In the genomic region with DNA sequence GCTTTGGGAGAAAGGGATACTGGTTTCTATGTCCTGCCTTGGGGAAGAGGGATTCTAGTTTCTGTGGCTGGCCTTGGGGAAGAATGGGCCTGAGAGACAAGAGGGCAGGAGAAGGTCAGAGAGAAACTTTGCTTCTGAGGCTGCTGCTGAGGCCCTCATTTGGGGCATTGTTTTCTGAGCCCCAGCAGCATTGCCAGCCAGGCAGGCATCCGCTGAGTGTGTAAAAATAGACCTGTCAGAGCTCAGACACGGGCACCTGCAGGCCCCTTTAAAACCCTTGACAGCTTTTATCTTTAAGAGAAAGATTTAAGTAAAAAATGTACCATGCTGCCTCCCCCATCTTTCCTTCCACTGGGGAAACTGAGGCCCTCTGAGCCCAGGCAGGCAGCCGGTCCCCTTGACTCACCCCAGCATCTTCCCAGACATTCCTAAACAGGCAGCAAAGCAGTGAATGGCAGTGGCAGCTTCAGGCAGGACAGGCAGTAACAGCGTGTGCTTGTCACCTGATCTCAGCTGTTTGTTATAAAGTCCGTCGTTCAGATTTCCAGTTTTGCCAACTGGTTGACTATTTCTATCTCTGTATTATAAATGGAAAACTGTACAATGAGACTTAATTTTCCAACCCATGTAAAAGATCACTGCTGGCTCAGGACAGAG, we compare ENCODE assay signal across 32 cellular contexts. TPM values are rescaled to one million over a fixed set of nuclear protein-coding genes. Genes with fewer than 3 reads are reported as not detected.
A peak's percentile ranks its signal among the peaks of the same experiment; 100 is the strongest.
DNase-seq lines count a peak whose midpoint lies in the region; ATAC-seq and TF ChIP-seq lines count a peak whose summit lies in the region.
"Had no signal": no experiment of that assay in that cellular context is flagged by ENCODE, and none has a peak within 500 bp of the region (broad histone marks: within the 10 kb centered on the region; RNA-seq: fewer than 3 reads in every experiment).

No MANE protein-coding gene starts in this region.

- peaks cover 35% of the 10 kb centered on the region for H3K36me3 Mint-ChIP-seq in MCF 10A (ENCODE audit: insufficient read depth, unreplicated experiment)
- H3K36me3 Mint-ChIP-seq: naive thymus-derived CD4-positive, alpha-beta T cell had no signal

- H3K4me3 Mint-ChIP-seq in MCF 10A (ENCODE audit: unreplicated experiment): no peak overlapping the region
- H3K4me3 Mint-ChIP-seq: activated naive CD4-positive, alpha-beta T cell treated with anti-CD3 and anti-CD28 coated beads for 36 hours; activated T-cell treated with anti-CD3 and anti-CD28 coated beads, Interleukin-2, amount 50 U/mL, for 24 hours; dendritic cell treated with granulocyte-macrophage colony-stimulating factor and Interleukin-4, amounts not matched to agents 40 ng/mL and 50 ng/mL, for 4 days; naive thymus-derived CD4-positive, alpha-beta T cell; T-helper 17 cell had no signal

- TF ChIP-seq EP300 in esophagus muscularis mucosa (IDR thresholded peaks at IDR 0.05): no peak

- H3K4me1 ChIP-seq in breast epithelium: peaks cover 0 to 19% of the 10 kb centered on the region in 2 donors
- H3K4me1 ChIP-seq in esophagus muscularis mucosa: peaks cover 28 to 40% (median 30%) of the 10 kb centered on the region in 4 donors
- H3K4me1 ChIP-seq in uterus: no peaks in the 10 kb centered on the region
- H3K4me1 ChIP-seq: parathyroid adenoma had no signal

- H3K27ac Mint-ChIP-seq in MCF 10A (ENCODE audit: low read depth, unreplicated experiment): peak overlapping the region; percentile 9
- H3K27ac Mint-ChIP-seq: activated naive CD4-positive, alpha-beta T cell treated with anti-CD3 and anti-CD28 coated beads for 36 hours; activated T-cell treated with anti-CD3 and anti-CD28 coated beads, Interleukin-2, amount 50 U/mL, for 24 hours; dendritic cell treated with granulocyte-macrophage colony-stimulating factor and Interleukin-4, amounts not matched to agents 40 ng/mL and 50 ng/mL, for 4 days; naive thymus-derived CD4-positive, alpha-beta T cell had no signal

- no peaks in the 10 kb centered on the region for H3K36me3 ChIP-seq in breast epithelium
- no peaks in the 10 kb centered on the region for H3K36me3 ChIP-seq in esophagus muscularis mucosa
- H3K36me3 ChIP-seq in uterus: no peaks in the 10 kb centered on the region
- H3K36me3 ChIP-seq: transverse colon had no signal

- H3K4me3 ChIP-seq in breast epithelium (no peak overlapping the region), esophagus muscularis mucosa (no peak overlapping the region), uterus (no peak overlapping the region)
- H3K4me3 ChIP-seq: stomach, transverse colon had no signal

- POLR2A ChIA-PET in MCF 10A (lab: Yijun Ruan, JAX): no interaction called here

- no peaks in the 10 kb centered on the region for H3K9me3 ChIP-seq in breast epithelium
- H3K9me3 ChIP-seq in esophagus muscularis mucosa: no peaks in the 10 kb centered on the region
- no peaks in the 10 kb centered on the region for H3K9me3 ChIP-seq in uterus
- H3K9me3 ChIP-seq: SK-N-SH, stomach, transverse colon had no signal

- H3K9me3 Mint-ChIP-seq in MCF 10A (ENCODE audit: unreplicated experiment): peaks cover 9% of the 10 kb centered on the region
- H3K9me3 Mint-ChIP-seq: activated naive CD4-positive, alpha-beta T cell treated with anti-CD3 and anti-CD28 coated beads for 36 hours; activated T-cell treated with anti-CD3 and anti-CD28 coated beads, Interleukin-2, amount 50 U/mL, for 24 hours; dendritic cell treated with granulocyte-macrophage colony-stimulating factor and Interleukin-4, amounts not matched to agents 40 ng/mL and 50 ng/mL, for 4 days had no signal

- DNase-seq in MCF 10A (ENCODE audit: unreplicated experiment) (no peak), breast epithelium (ENCODE audit: low spot score in 2 of 2) (no peak), esophagus muscularis mucosa (ENCODE audit: extremely low spot score) (no peak), myocyte (ENCODE audit: low read depth) (peak; percentile 28), uterus (no peak)
- DNase-seq in stimulated activated naive CD8-positive, alpha-beta T cell treated with anti-CD3 and anti-CD28 coated beads, Interleukin-15, Interleukin-2, amounts not matched to agents 100 U/mL and 50 U/mL, for 24 hours: no peak
- DNase-seq: activated CD4-positive, alpha-beta T cell treated with anti-CD3 and anti-CD28 coated beads for 48 hours; activated naive CD4-positive, alpha-beta T cell treated with anti-CD3 and anti-CD28 coated beads for 36 hours; activated T-cell treated with anti-CD3 and anti-CD28 coated beads, Interleukin-2, amount 50 U/mL, for 24 hours; AML-193; amygdala; caudate nucleus; DMS79; GOT3; naive thymus-derived CD4-positive, alpha-beta T cell; NCI-H2171; NCI-H524; SK-N-SH; stomach; T-helper 17 cell; transverse colon had no signal

- BruUV-seq in MCF 10A (replicated peaks; lab: Mats Ljungman, UMichigan): no TSS peak

- CTCF ChIA-PET in MCF 10A (lab: Yijun Ruan, JAX): interaction anchor here (1.9 to 3.4 kb wide), 2 partner anchors 11 to 57 kb away, joined by 5 to 21 read pairs; no protein-coding TSS in a partner anchor

- TF ChIP-seq POLR2A in breast epithelium (IDR thresholded peaks at IDR 0.05) (no peak), esophagus muscularis mucosa (IDR thresholded peaks at IDR 0.05; ENCODE audit: low read depth) (no peak), uterus (IDR thresholded peaks at IDR 0.05) (no peak)

- no peaks in the 10 kb centered on the region for H3K27me3 ChIP-seq in breast epithelium
- no peaks in the 10 kb centered on the region for H3K27me3 ChIP-seq in esophagus muscularis mucosa
- no peaks in the 10 kb centered on the region for H3K27me3 ChIP-seq in uterus
- H3K27me3 ChIP-seq: stomach, transverse colon had no signal

- no peaks in the 10 kb centered on the region for H3K4me1 Mint-ChIP-seq in MCF 10A (ENCODE audit: insufficient read depth, unreplicated experiment)
- H3K4me1 Mint-ChIP-seq: naive thymus-derived CD4-positive, alpha-beta T cell had no signal

- TF ChIP-seq CTCF in MCF 10A (IDR thresholded peaks at IDR 0.05; ENCODE audit: unreplicated experiment) (no peak), breast epithelium (IDR thresholded peaks at IDR 0.05) (no peak), esophagus muscularis mucosa (IDR thresholded peaks at IDR 0.05) (peak in 1 of 3 experiments; percentile 3), uterus (IDR thresholded peaks at IDR 0.05) (no peak)

- H3K27ac ChIP-seq in breast epithelium: peak overlapping the region in 1 of 2 donors; percentile 66
- H3K27ac ChIP-seq in esophagus muscularis mucosa (replicated peaks in 1 of 4): peak overlapping the region; percentile 32 to 53 (median 44)
- H3K27ac ChIP-seq in uterus: peak overlapping the region; percentile 64 to 67
- H3K27ac ChIP-seq: KMS-11, parathyroid adenoma, RWPE1, transverse colon had no signal

- ATAC-seq in GM18511 (IDR thresholded peaks at IDR 0.05; ENCODE audit: unreplicated experiment): no peak
- no peak for ATAC-seq in HG02981 (IDR thresholded peaks at IDR 0.05; ENCODE audit: unreplicated experiment)
- ATAC-seq in stimulated activated naive CD8-positive, alpha-beta T cell treated with anti-CD3 and anti-CD28 coated beads, Interleukin-15, Interleukin-2, amounts not matched to agents 100 U/mL and 50 U/mL, for 24 hours: no peak
- ATAC-seq: naive thymus-derived CD4-positive, alpha-beta T cell; T-helper 17 cell had no signal

- 75% methylated on average over 6 of the region's 6 CpGs for WGBS in esophagus muscularis mucosa

- no peaks in the 10 kb centered on the region for H3K27me3 Mint-ChIP-seq in MCF 10A (ENCODE audit: insufficient read depth, unreplicated experiment)

- intact Hi-C loops in MCF 10A (cut with micrococcal nuclease): loop anchor here (10.0 kb wide), 1 partner anchor 500 kb away; no protein-coding TSS in a partner anchor
- intact Hi-C loops in breast epithelium (cut with DNase I; ENCODE audit: low total_unique reads): loop anchor here (5.0 kb wide), 1 partner anchor 233 kb away; no protein-coding TSS in a partner anchor
- intact Hi-C loops in esophagus muscularis mucosa (cut with DNase I): loop anchor here (10.0 kb wide), 2 partner anchors 120 to 230 kb away; no protein-coding TSS in a partner anchor
- intact Hi-C loops in uterus (cut with DNase I; ENCODE audit: low total_unique reads): loop anchor here (5.0 to 10.0 kb wide), 2 partner anchors 58 to 230 kb away; no protein-coding TSS in a partner anchor

RNA-seq across cellular contexts. Expression of gene MLPH, which starts 27.6 kb away (rescaled TPM):
- total RNA-seq in MCF 10A (2022): 27.1 and 28.5 TPM in 2 replicates
- 100 to 1,000 TPM in 2 of 3 donors, 10 to 100 TPM in 1; 15.5 to 242 (median 223) TPM for total RNA-seq in breast epithelium
- total RNA-seq in esophagus muscularis mucosa: 1 to 10 TPM; 5.3 to 8.7 (median 7.8) TPM
- 47.0 and 51.0 TPM in 2 replicates for total RNA-seq in myocyte
- 121 TPM for polyA plus RNA-seq in myocyte (2012)
- 10 to 100 TPM in 2 of 4 donors, 1 to 10 TPM in 2; 1.2 to 16.5 (median 8.9) TPM for total RNA-seq in uterus
- total RNA-seq: activated CD8-positive, alpha-beta memory T cell treated with anti-CD3 and anti-CD28 coated beads for 36 hours; activated naive CD4-positive, alpha-beta T cell treated with anti-CD3 and anti-CD28 coated beads for 36 hours; HT1080; naive thymus-derived CD4-positive, alpha-beta T cell; T-helper 17 cell had no signal
- polyA plus RNA-seq: naive thymus-derived CD4-positive, alpha-beta T cell had no signal

RNA-seq across cellular contexts. Expression of gene PRLH, which starts 51.8 kb away (rescaled TPM):
- total RNA-seq in MCF 10A (2022): not detected in 2 replicates
- total RNA-seq in breast epithelium: not detected
- total RNA-seq in esophagus muscularis mucosa: not detected
- total RNA-seq in myocyte: not detected in 2 replicates
- polyA plus RNA-seq in myocyte (2012): not detected
- total RNA-seq in uterus: not detected
- total RNA-seq: A172; activated CD8-positive, alpha-beta memory T cell treated with anti-CD3 and anti-CD28 coated beads for 36 hours; activated naive CD4-positive, alpha-beta T cell treated with anti-CD3 and anti-CD28 coated beads for 36 hours; fibroblast of lung; HT1080; mesenteric fat pad; naive thymus-derived CD4-positive, alpha-beta T cell; stomach; T-helper 17 cell; transverse colon had no signal
- polyA plus RNA-seq: fibroblast of lung; naive thymus-derived CD4-positive, alpha-beta T cell; SK-N-SH; stomach had no signal
